ENCODE assay signal across 8 cellular contexts in genomic region chr9:69671904-69672827, GRCh38. TPM values are rescaled to one million over a fixed set of nuclear protein-coding genes. Genes with fewer than 3 reads are reported as not detected.
DNase-seq lines count a peak whose midpoint lies in the region; ATAC-seq, FAIRE-seq and TF ChIP-seq lines count a peak whose summit lies in the region.

APBA1 (minus strand) TSS chr9:69672371.

- no peaks in the 10 kb centered on the region for H3K79me2 ChIP-seq in PC-3 (ENCODE audit: low read length)

- no peak within 1 kb of the TSS for H3K4ac ChIP-seq in neuronal stem cell (ENCODE audit: low read length)

- ATAC-seq in HG03354 (IDR thresholded peaks at IDR 0.05; ENCODE audit: poor library complexity, severe bottlenecking, unreplicated experiment) (peak; percentile 53), PC-3 (peak; percentile 39)

- H3K4me2 ChIP-seq in PC-3 (ENCODE audit: low read length) (peak within 1 kb of the TSS; percentile 95), neuronal stem cell (ENCODE audit: insufficient read depth, low read length, poor library complexity, severe bottlenecking) (peak within 1 kb of the TSS; percentile 94)

- peak within 1 kb of the TSS; percentile 54 for H4K8ac ChIP-seq in neuronal stem cell (ENCODE audit: low read depth, low read length)

- intact Hi-C loops in PC-3 (cut with micrococcal nuclease) (loop anchor here (10.0 kb wide), 3 partner anchors 83 to 263 kb away; no protein-coding TSS in a partner anchor), tibial artery (cut with DNase I; ENCODE audit: low total_unique reads) (loop anchor here (5.0 kb wide), 1 partner anchor 85 kb away; no protein-coding TSS in a partner anchor)

- DNase-seq in AG20443 (ENCODE audit: low spot score), result peak; percentile 90
- peak; percentile 14 for DNase-seq in GM19239 (ENCODE audit: insufficient read length, low spot score)
- DNase-seq in PC-3, result no peak
- peak; percentile 52 for DNase-seq in activated naive CD4-positive, alpha-beta T cell treated with anti-CD3 and anti-CD28 coated beads, Interleukin-2, amount 10 ng/mL, durations not matched to agents 7 days and 5 days
- peak; percentile 28 for DNase-seq in germinal center (ENCODE audit: low spot score)
- peak; percentile 61 for DNase-seq in neuronal stem cell (ENCODE audit: low spot score)
- DNase-seq in tibial artery, result peak; percentile 56 to 85

- H3K4me1 ChIP-seq in PC-3 (ENCODE audit: insufficient read depth, low read length) (peaks cover 20% of the 10 kb centered on the region), neuronal stem cell (ENCODE audit: control insufficient read depth in 2 of 2, insufficient read depth in 1 of 2, low read depth in 1 of 2, low read length in 2 of 2) (peaks cover 4 to 19% of the 10 kb centered on the region in 2 donors), tibial artery (peaks cover 0 to 24% (median 15%) of the 10 kb centered on the region in 4 donors)

- H3K4me3 Mint-ChIP-seq in activated naive CD4-positive, alpha-beta T cell treated with anti-CD3 and anti-CD28 coated beads, Interleukin-2, amount 10 ng/mL, durations not matched to agents 7 days and 5 days, result peak within 1 kb of the TSS; percentile 73

- H3K27ac Mint-ChIP-seq in activated naive CD4-positive, alpha-beta T cell treated with anti-CD3 and anti-CD28 coated beads, Interleukin-2, amount 10 ng/mL, durations not matched to agents 7 days and 5 days, result peak within 1 kb of the TSS; percentile 68

- H3K9me3 ChIP-seq in PC-3 (ENCODE audit: low read length), result no peaks in the 10 kb centered on the region
- H3K9me3 ChIP-seq in neuronal stem cell (replicated peaks in 1 of 2; ENCODE audit: control insufficient read depth in 2 of 2, insufficient read depth in 1 of 2, low read depth in 1 of 2, low read length in 2 of 2), result no peaks in the 10 kb centered on the region
- H3K9me3 ChIP-seq in tibial artery, result no peaks in the 10 kb centered on the region

- H2BK12ac ChIP-seq in neuronal stem cell (ENCODE audit: low read length), result peak within 1 kb of the TSS; percentile 77

- peak within 1 kb of the TSS; percentile 89 for H2AFZ ChIP-seq in PC-3 (ENCODE audit: low read length)
- H2AFZ ChIP-seq in neuronal stem cell (ENCODE audit: low read length), result peak within 1 kb of the TSS; percentile 100

- peak within 1 kb of the TSS; percentile 89 for H4K91ac ChIP-seq in neuronal stem cell (ENCODE audit: low read depth, low read length, poor library complexity)

- H3K27ac ChIP-seq in PC-3 (ENCODE audit: low read length) (no peak within 1 kb of the TSS), neuronal stem cell (replicated peaks; ENCODE audit: low read length) (peak within 1 kb of the TSS; percentile 86), tibial artery (peak within 1 kb of the TSS; percentile 74 to 78)

- no peaks in the 10 kb centered on the region for H3K79me1 ChIP-seq in neuronal stem cell (ENCODE audit: low read depth, low read length)

- peak within 1 kb of the TSS; percentile 89 for H2BK120ac ChIP-seq in neuronal stem cell (ENCODE audit: low read depth, low read length)

- no peaks in the 10 kb centered on the region for H3K9me2 ChIP-seq in PC-3 (replicated peaks; ENCODE audit: low read length)

- H3K36me3 ChIP-seq in PC-3 (ENCODE audit: low read depth, low read length) (no peaks in the 10 kb centered on the region), neuronal stem cell (replicated peaks in 1 of 2; ENCODE audit: control insufficient read depth in 2 of 2, insufficient read depth in 2 of 2, low read length in 2 of 2) (no peaks in the 10 kb centered on the region), tibial artery (no peaks in the 10 kb centered on the region)

- H2BK5ac ChIP-seq in neuronal stem cell (ENCODE audit: low read length), result peak within 1 kb of the TSS; percentile 40

- H3K27me3 Mint-ChIP-seq in activated naive CD4-positive, alpha-beta T cell treated with anti-CD3 and anti-CD28 coated beads, Interleukin-2, amount 10 ng/mL, durations not matched to agents 7 days and 5 days, result peaks cover 31% of the 10 kb centered on the region

- H3K9ac ChIP-seq in PC-3 (ENCODE audit: low read length) (no peak within 1 kb of the TSS), neuronal stem cell (ENCODE audit: low read depth, low read length, poor library complexity) (peak within 1 kb of the TSS; percentile 96)

- H4K20me1 ChIP-seq in PC-3 (ENCODE audit: low read length), result no peaks in the 10 kb centered on the region

- TF ChIP-seq CTCF in PC-3 (conservative IDR thresholded peaks at IDR 0.05; ENCODE audit: low read depth, low read length) (no peak), tibial artery (IDR thresholded peaks at IDR 0.05) (no peak)

- CTCF ChIA-PET in PC-3 (lab: Charles Lee), result interaction anchor here (0.6 kb wide), 1 partner anchor 259 kb away, joined by 3 read pairs; no protein-coding TSS in a partner anchor
- CTCF ChIA-PET in activated naive CD4-positive, alpha-beta T cell treated with anti-CD3 and anti-CD28 coated beads, Interleukin-2, amount 10 ng/mL, durations not matched to agents 7 days and 5 days (lab: Charles Lee), result interaction anchor here (0.8 to 2.4 kb wide), 8 partner anchors 10 to 250 kb away, joined by 3 to 8 read pairs (median 4); no protein-coding TSS in a partner anchor

- no TSS peak for BruUV-seq in PC-3 (replicated peaks; lab: Mats Ljungman, UMichigan)

- H3F3A ChIP-seq in PC-3 (ENCODE audit: low read length, unreplicated experiment), result no peaks in the 10 kb centered on the region

- H3K4me3 ChIP-seq in PC-3 (ENCODE audit: low read length) (peak within 1 kb of the TSS; percentile 69), neuronal stem cell (ENCODE audit: low read length in 2 of 2) (peak within 1 kb of the TSS; percentile 63 to 88), tibial artery (peak within 1 kb of the TSS; percentile 68 to 74)

- H3K27me3 ChIP-seq in PC-3 (ENCODE audit: low read length) (peaks cover 13% of the 10 kb centered on the region; the same call in 1 of the 2 replicates), neuronal stem cell (ENCODE audit: control insufficient read depth in 3 of 3, insufficient read depth in 3 of 3, low read depth in 1 of 3, low read length in 3 of 3) (peaks cover 0 to 37% (median 0%) of the 10 kb centered on the region in 3 experiments), tibial artery (no peaks in the 10 kb centered on the region)

- H3K4me1 Mint-ChIP-seq in activated naive CD4-positive, alpha-beta T cell treated with anti-CD3 and anti-CD28 coated beads, Interleukin-2, amount 10 ng/mL, durations not matched to agents 7 days and 5 days, result peaks cover 22% of the 10 kb centered on the region

- H3K14ac ChIP-seq in neuronal stem cell (ENCODE audit: low read length), result peak within 1 kb of the TSS; percentile 90

- peak within 1 kb of the TSS; percentile 16 for H2AK5ac ChIP-seq in neuronal stem cell (ENCODE audit: low read depth, low read length)

- WGBS in neuronal stem cell (ENCODE audit: extremely low coverage in 2 of 2, insufficient read length in 2 of 2, insufficient replicate concordance in 1 of 2), 2 donors, result no CpG with 5 or more reads among the region's 112 CpGs

- POLR2A ChIA-PET in PC-3 (lab: Charles Lee; ENCODE audit: unreplicated experiment), result no interaction called here

- no peak for FAIRE-seq in GM19239 (lab: Jason Lieb, UNC)

- H2BK15ac ChIP-seq in neuronal stem cell (ENCODE audit: low read length), result peak within 1 kb of the TSS; percentile 95

- H3K9me3 Mint-ChIP-seq in activated naive CD4-positive, alpha-beta T cell treated with anti-CD3 and anti-CD28 coated beads, Interleukin-2, amount 10 ng/mL, durations not matched to agents 7 days and 5 days, result no peaks in the 10 kb centered on the region

- peak within 1 kb of the TSS; percentile 77 for H3K23ac ChIP-seq in neuronal stem cell (ENCODE audit: low read depth, low read length, poor library complexity)

- no peaks in the 10 kb centered on the region for H3K36me3 Mint-ChIP-seq in activated naive CD4-positive, alpha-beta T cell treated with anti-CD3 and anti-CD28 coated beads, Interleukin-2, amount 10 ng/mL, durations not matched to agents 7 days and 5 days

- H3K18ac ChIP-seq in neuronal stem cell (ENCODE audit: low read length), result peak within 1 kb of the TSS; percentile 99

RNA-seq across cellular contexts. Expression of gene APBA1, which starts in this region (rescaled TPM):
- total RNA-seq in PC-3 (2014; rRNA removed), result 0.06 and 0.07 TPM in 2 replicates
- polyA plus RNA-seq in neuronal stem cell (2013, experiment 1 of 2), result 6.7 TPM
- 7.5 TPM for polyA plus RNA-seq in neuronal stem cell (2013, experiment 2 of 2)

Comparison
In these comparisons a context has a peak if more than half of its experiments do, and no peak if none do; other contexts are left out.
1. Peak in ATAC-seq, H3K4me3 ChIP-seq and H3K4me2 ChIP-seq in PC-3; RNA of the gene not detected or under 1 TPM.